1 cellular context compared by ENCODE assay signal in the genomic region with DNA sequence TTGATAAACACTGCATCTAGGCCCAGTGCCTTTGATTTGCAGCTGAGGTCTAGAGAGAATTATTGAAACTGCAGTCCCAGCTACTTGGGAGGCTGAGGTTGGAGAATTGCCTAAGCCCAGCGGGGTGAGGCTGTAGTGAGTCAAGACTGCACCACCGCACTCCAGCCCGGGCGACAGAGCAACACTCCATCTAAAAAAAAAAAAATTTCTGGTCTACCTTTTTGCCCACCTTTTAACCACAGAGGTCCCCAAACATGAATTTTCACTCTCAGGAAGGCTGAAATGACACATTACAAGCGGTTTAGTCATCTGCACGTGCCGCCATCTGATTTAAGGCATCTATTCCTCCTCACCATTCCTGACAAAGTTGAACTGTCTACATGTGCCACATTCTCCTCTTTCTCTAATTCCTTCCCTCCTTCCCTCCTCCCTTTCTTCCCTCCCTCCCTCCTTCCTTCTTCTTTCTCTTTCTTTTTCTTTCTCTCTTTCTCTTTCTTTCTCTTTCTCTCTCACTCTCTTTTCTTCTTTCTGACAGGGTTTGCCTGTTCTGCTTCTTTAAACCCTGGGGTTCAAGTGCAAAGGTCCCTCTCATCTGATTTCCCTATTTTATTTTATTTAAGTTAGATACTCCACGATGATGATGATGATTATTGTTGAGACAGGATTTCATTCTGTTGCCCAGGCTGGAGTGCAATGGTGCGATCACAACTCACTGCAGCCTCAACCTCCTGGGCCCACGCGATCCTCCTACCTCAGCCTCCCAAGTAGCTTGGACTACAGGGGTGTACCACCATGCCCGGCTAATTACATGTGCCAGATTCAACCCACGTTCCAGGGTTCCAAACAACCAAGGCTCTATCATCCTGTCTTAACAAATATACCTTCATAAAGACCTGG.
A peak's percentile ranks its signal among the peaks of the same experiment; 100 is the strongest.
TF ChIP-seq lines count a peak whose summit lies in the region.

No MANE protein-coding gene starts in this region.

TF ChIP-seq in GM12878, 131 proteins besides CTCF, POLR2A, EP300 and RAD21 (continued from another document and continues in another):
- TF ChIP-seq NKRF (conservative IDR thresholded peaks at IDR 0.05), result no peak
- peak; percentile 90 for TF ChIP-seq RUNX3 (IDR thresholded peaks at IDR 0.05; ENCODE audit: low read length)
- TF ChIP-seq SREBF2 (IDR thresholded peaks at IDR 0.05; ENCODE audit: low read length), result no peak
- no peak for TF ChIP-seq SIN3A (IDR thresholded peaks at IDR 0.05; ENCODE audit: low read depth, low read length)
- TF ChIP-seq MEF2A (IDR thresholded peaks at IDR 0.05; ENCODE audit: insufficient read depth, low read depth, low read length), result no peak
- no peak for TF ChIP-seq FOS (IDR thresholded peaks at IDR 0.05; ENCODE audit: borderline replicate concordance, extremely low read depth, insufficient read length)
- TF ChIP-seq ELK1 (IDR thresholded peaks at IDR 0.05; ENCODE audit: low read depth, low read length), result no peak
- no peak for TF ChIP-seq MYB (IDR thresholded peaks at IDR 0.05; ENCODE audit: borderline replicate concordance, low read depth, low read length)
- TF ChIP-seq, protein P1, sequence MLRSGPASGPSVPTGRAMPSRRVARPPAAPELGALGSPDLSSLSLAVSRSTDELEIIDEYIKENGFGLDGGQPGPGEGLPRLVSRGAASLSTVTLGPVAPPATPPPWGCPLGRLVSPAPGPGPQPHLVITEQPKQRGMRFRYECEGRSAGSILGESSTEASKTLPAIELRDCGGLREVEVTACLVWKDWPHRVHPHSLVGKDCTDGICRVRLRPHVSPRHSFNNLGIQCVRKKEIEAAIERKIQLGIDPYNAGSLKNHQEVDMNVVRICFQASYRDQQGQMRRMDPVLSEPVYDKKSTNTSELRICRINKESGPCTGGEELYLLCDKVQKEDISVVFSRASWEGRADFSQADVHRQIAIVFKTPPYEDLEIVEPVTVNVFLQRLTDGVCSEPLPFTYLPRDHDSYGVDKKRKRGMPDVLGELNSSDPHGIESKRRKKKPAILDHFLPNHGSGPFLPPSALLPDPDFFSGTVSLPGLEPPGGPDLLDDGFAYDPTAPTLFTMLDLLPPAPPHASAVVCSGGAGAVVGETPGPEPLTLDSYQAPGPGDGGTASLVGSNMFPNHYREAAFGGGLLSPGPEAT (IDR thresholded peaks at IDR 0.05; ENCODE audit: low read depth), result no peak
- TF ChIP-seq CHD2 (IDR thresholded peaks at IDR 0.05; ENCODE audit: borderline replicate concordance, low read depth, low read length), result no peak
- no peak for TF ChIP-seq MTA3 (IDR thresholded peaks at IDR 0.05; ENCODE audit: borderline replicate concordance, low read length)
- peak in 1 of 2 experiments; percentile 46; a peak in 1 of 4 replicates for TF ChIP-seq IKZF2 (IDR thresholded peaks at IDR 0.05)
- no peak for TF ChIP-seq YY1 (IDR thresholded peaks at IDR 0.05; ENCODE audit: low read depth, low read length)
- no peak for TF ChIP-seq KAT2A (conservative IDR thresholded peaks at IDR 0.05; ENCODE audit: control insufficient read depth, low read depth, low read length)
- TF ChIP-seq RBBP5 (conservative IDR thresholded peaks at IDR 0.05), result no peak
- no peak for TF ChIP-seq DPF2 (IDR thresholded peaks at IDR 0.05)
- TF ChIP-seq ZNF207 (IDR thresholded peaks at IDR 0.05; ENCODE audit: borderline replicate concordance), result no peak
- no peak for TF ChIP-seq GATAD2B (conservative IDR thresholded peaks at IDR 0.05; ENCODE audit: low read depth)
- no peak for TF ChIP-seq SMC3 (IDR thresholded peaks at IDR 0.05; ENCODE audit: borderline replicate concordance, low read length)
- no peak for TF ChIP-seq ZNF274 (IDR thresholded peaks at IDR 0.05; ENCODE audit: insufficient read depth, insufficient read length)
- TF ChIP-seq WRNIP1 (IDR thresholded peaks at IDR 0.05; ENCODE audit: borderline replicate concordance, low read depth, low read length), result no peak
- TF ChIP-seq, protein P2, sequence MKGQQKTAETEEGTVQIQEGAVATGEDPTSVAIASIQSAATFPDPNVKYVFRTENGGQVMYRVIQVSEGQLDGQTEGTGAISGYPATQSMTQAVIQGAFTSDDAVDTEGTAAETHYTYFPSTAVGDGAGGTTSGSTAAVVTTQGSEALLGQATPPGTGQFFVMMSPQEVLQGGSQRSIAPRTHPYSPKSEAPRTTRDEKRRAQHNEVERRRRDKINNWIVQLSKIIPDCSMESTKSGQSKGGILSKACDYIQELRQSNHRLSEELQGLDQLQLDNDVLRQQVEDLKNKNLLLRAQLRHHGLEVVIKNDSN (IDR thresholded peaks at IDR 0.05; ENCODE audit: borderline replicate concordance, extremely low read length, insufficient read depth, low read depth, low read length), result no peak
- no peak for TF ChIP-seq REST (IDR thresholded peaks at IDR 0.05; ENCODE audit: low read depth, low read length)
- TF ChIP-seq ZNF384 (IDR thresholded peaks at IDR 0.05; ENCODE audit: borderline replicate concordance, low read depth, low read length), result no peak
- peak; percentile 49; the same call in 1 of the 2 replicates for TF ChIP-seq EED (IDR thresholded peaks at IDR 0.05; ENCODE audit: low read depth)
- TF ChIP-seq POLR2AphosphoS2 (IDR thresholded peaks at IDR 0.05; ENCODE audit: low read depth, low read length), result no peak
- TF ChIP-seq POU2F2 (IDR thresholded peaks at IDR 0.05; ENCODE audit: borderline replicate concordance, low read depth, low read length), result 0 out of 3 replicates have a peak, but pooled peaks have one; percentile 26
- no peak for TF ChIP-seq IRF4 (IDR thresholded peaks at IDR 0.05; ENCODE audit: low read depth, low read length)
- no peak for TF ChIP-seq TAF1 (IDR thresholded peaks at IDR 0.05; ENCODE audit: borderline replicate concordance, low read depth, low read length)
- no peak for TF ChIP-seq PKNOX1 (IDR thresholded peaks at IDR 0.05)
- no peak for TF ChIP-seq USF2 (IDR thresholded peaks at IDR 0.05; ENCODE audit: borderline replicate concordance, low read depth, low read length)
- TF ChIP-seq IRF3 (IDR thresholded peaks at IDR 0.05), result no peak
- TF ChIP-seq NFYA (IDR thresholded peaks at IDR 0.05; ENCODE audit: borderline replicate concordance, low read depth, low read length), result no peak
- no peak for TF ChIP-seq NBN (IDR thresholded peaks at IDR 0.05)
- no peak for TF ChIP-seq SUZ12 (IDR thresholded peaks at IDR 0.05; ENCODE audit: unreplicated experiment)
- 0 out of 2 replicates have a peak, but pooled peaks have one; percentile 28 for TF ChIP-seq CBFB (IDR thresholded peaks at IDR 0.05; ENCODE audit: low read depth)
- 0 out of 2 replicates have a peak, but pooled peaks have one; percentile 15 for TF ChIP-seq TCF3 (IDR thresholded peaks at IDR 0.05; ENCODE audit: borderline replicate concordance, insufficient read depth, low read depth, low read length)
- no peak for TF ChIP-seq BCLAF1 (IDR thresholded peaks at IDR 0.05)
- no peak for TF ChIP-seq ZNF622 (IDR thresholded peaks at IDR 0.05)
- 0 out of 2 replicates have a peak, but pooled peaks have one; percentile 13 for TF ChIP-seq BCL11A (IDR thresholded peaks at IDR 0.05; ENCODE audit: low read depth, low read length)
- no peak for TF ChIP-seq GABPA (IDR thresholded peaks at IDR 0.05; ENCODE audit: low read depth)
- TF ChIP-seq IRF5 (IDR thresholded peaks at IDR 0.05; ENCODE audit: borderline replicate concordance), result no peak
